In genomic region chr3:48088749-48089466, GRCh38 we compare ENCODE assay signal across 8 cellular contexts.
DNase-seq lines count a peak whose midpoint lies in the region; ATAC-seq and TF ChIP-seq lines count a peak whose summit lies in the region.

No MANE protein-coding gene starts in this region.

- H3K9me2 ChIP-seq in GM23338 (ENCODE audit: insufficient read depth): no peaks in the 10 kb centered on the region

- TF ChIP-seq CTCF in GM23338 (conservative IDR thresholded peaks at IDR 0.05; ENCODE audit: low read depth in 2 of 2) (no peak), natural killer cell (IDR thresholded peaks at IDR 0.05) (no peak)

- H3K36me3 Mint-ChIP-seq in GM23338 (ENCODE audit: low read depth): peaks cover 10% of the 10 kb centered on the region
- peaks cover 17% of the 10 kb centered on the region for H3K36me3 Mint-ChIP-seq in activated T-helper 2 cell treated with anti-CD3 and anti-CD28 coated beads, Interferon-gamma antibody, Interleukin-2, Interleukin-4, amounts not matched to agents 10 μg/mL and 5 μg/mL and 100 μg/mL, durations not matched to agents 14 hours and 24 hours and 36 hours (ENCODE audit: low read depth)
- H3K36me3 Mint-ChIP-seq in natural killer cell: no peaks in the 10 kb centered on the region

- peaks cover 19% of the 10 kb centered on the region for H3K4me1 ChIP-seq in GM23338 (ENCODE audit: insufficient read depth)

- ATAC-seq in GM23338: peak; percentile 92
- ATAC-seq in natural killer cell: peak; percentile 91 to 98 (median 94)

- H3F3A ChIP-seq in GM23338 (replicated peaks; ENCODE audit: low read depth): no peaks in the 10 kb centered on the region; the same call in 1 of the 2 replicates

- H3K27ac Mint-ChIP-seq in GM23338 (peak overlapping the region; percentile 99), natural killer cell (peak overlapping the region; percentile 94 to 96)
- H3K27ac Mint-ChIP-seq in activated T-helper 2 cell treated with anti-CD3 and anti-CD28 coated beads, Interferon-gamma antibody, Interleukin-2, Interleukin-4, amounts not matched to agents 10 μg/mL and 5 μg/mL and 100 μg/mL, durations not matched to agents 14 hours and 24 hours and 36 hours: peak overlapping the region; percentile 97

- H3K4me2 ChIP-seq in GM23338: peak overlapping the region; percentile 99

- H3K4me3 ChIP-seq in GM23338: peak overlapping the region; percentile 94

- H3K4me3 Mint-ChIP-seq in GM23338 (peak overlapping the region; percentile 88), natural killer cell (peak overlapping the region; percentile 94)
- H3K4me3 Mint-ChIP-seq in activated T-helper 2 cell treated with anti-CD3 and anti-CD28 coated beads, Interferon-gamma antibody, Interleukin-2, Interleukin-4, amounts not matched to agents 10 μg/mL and 5 μg/mL and 100 μg/mL, durations not matched to agents 14 hours and 24 hours and 36 hours (ENCODE audit: low read depth): peak overlapping the region; percentile 97

- H4K20me1 ChIP-seq in GM23338 (replicated peaks; ENCODE audit: insufficient read depth): peaks cover 7% of the 10 kb centered on the region

- no peaks in the 10 kb centered on the region for H3K9me3 Mint-ChIP-seq in GM23338
- H3K9me3 Mint-ChIP-seq in activated T-helper 2 cell treated with anti-CD3 and anti-CD28 coated beads, Interferon-gamma antibody, Interleukin-2, Interleukin-4, amounts not matched to agents 10 μg/mL and 5 μg/mL and 100 μg/mL, durations not matched to agents 14 hours and 24 hours and 36 hours: no peaks in the 10 kb centered on the region
- no peaks in the 10 kb centered on the region for H3K9me3 Mint-ChIP-seq in natural killer cell

- H3K27me3 Mint-ChIP-seq in GM23338 (ENCODE audit: insufficient read depth, low read depth, poor library complexity) (peaks cover 3% of the 10 kb centered on the region), natural killer cell (ENCODE audit: low read depth in 2 of 2) (no peaks in the 10 kb centered on the region)
- H3K27me3 Mint-ChIP-seq in activated T-helper 2 cell treated with anti-CD3 and anti-CD28 coated beads, Interferon-gamma antibody, Interleukin-2, Interleukin-4, amounts not matched to agents 10 μg/mL and 5 μg/mL and 100 μg/mL, durations not matched to agents 14 hours and 24 hours and 36 hours (ENCODE audit: low read depth): peaks cover 2% of the 10 kb centered on the region

- peak overlapping the region; percentile 99 for H3K27ac ChIP-seq in GM23338 (ENCODE audit: low read depth)

- H3K4me1 Mint-ChIP-seq in GM23338: peaks cover 24% of the 10 kb centered on the region
- peaks cover 21% of the 10 kb centered on the region for H3K4me1 Mint-ChIP-seq in activated T-helper 2 cell treated with anti-CD3 and anti-CD28 coated beads, Interferon-gamma antibody, Interleukin-2, Interleukin-4, amounts not matched to agents 10 μg/mL and 5 μg/mL and 100 μg/mL, durations not matched to agents 14 hours and 24 hours and 36 hours (ENCODE audit: low read depth)
- peaks cover 23 to 25% of the 10 kb centered on the region in 2 donors for H3K4me1 Mint-ChIP-seq in natural killer cell

- H3K27me3 ChIP-seq in GM23338 (ENCODE audit: insufficient read depth): no peaks in the 10 kb centered on the region

- peaks cover 45% of the 10 kb centered on the region for H3K79me2 ChIP-seq in GM23338 (replicated peaks; ENCODE audit: insufficient read depth)

- no peaks in the 10 kb centered on the region for H3K36me3 ChIP-seq in GM23338 (ENCODE audit: insufficient read depth)

- H2AFZ ChIP-seq in GM23338: no peak overlapping the region

- intact Hi-C loops in activated T-helper 2 cell treated with anti-CD3 and anti-CD28 coated beads, Interferon-gamma antibody, Interleukin-2, Interleukin-4, amounts not matched to agents 10 μg/mL and 5 μg/mL and 100 μg/mL, durations not matched to agents 14 hours and 24 hours and 36 hours (cut with micrococcal nuclease): loop anchor here (1.0 to 10.0 kb wide), 5 partner anchors 24 to 1112 kb away; partner anchors contain the start of genes CCDC12 and NBEAL2
- intact Hi-C loops in natural killer cell (cut with micrococcal nuclease): no loop called here

- DNase-seq in Daoy (ENCODE audit: low read depth) (peak; percentile 98), GM23338 (ENCODE audit: low spot score) (peak; percentile 98), LHCN-M2 (ENCODE audit: low read depth) (peak; percentile 95), RPMI7951 (ENCODE audit: low read depth) (peak; percentile 97), fibroblast of peridontal ligament (ENCODE audit: extremely low read depth) (peak; percentile 92), natural killer cell (peak; percentile 93)
- peak; percentile 94 for DNase-seq in activated T-helper 2 cell treated with anti-CD3 and anti-CD28 coated beads, Interferon-gamma antibody, Interleukin-2, Interleukin-4, amounts not matched to agents 10 μg/mL and 5 μg/mL and 100 μg/mL, durations not matched to agents 14 hours and 24 hours and 36 hours (ENCODE audit: low spot score)
- peak; percentile 81 to 98 (median 91) for DNase-seq in stimulated activated naive CD4-positive, alpha-beta T cell (lab: John Stamatoyannopoulos, UW)

TF ChIP-seq in GM23338, 12 proteins besides CTCF, POLR2A, EP300 and RAD21 (continues in another document):
- TF ChIP-seq POLR2AphosphoS5 (IDR thresholded peaks at IDR 0.05; ENCODE audit: low read depth) (peak; percentile 97), EZH2 (IDR thresholded peaks at IDR 0.05; ENCODE audit: low read depth, unreplicated experiment) (no peak), EZH2phosphoT487 (IDR thresholded peaks at IDR 0.05; ENCODE audit: unreplicated experiment) (no peak), ZNF462 (CRISPR knock-in tag; IDR thresholded peaks at IDR 0.05) (no peak), ZNF331 (CRISPR knock-in tag; IDR thresholded peaks at IDR 0.05; ENCODE audit: low read depth) (no peak), JUNB (IDR thresholded peaks at IDR 0.05; ENCODE audit: unreplicated experiment) (no peak)
- TF ChIP-seq, protein P1, sequence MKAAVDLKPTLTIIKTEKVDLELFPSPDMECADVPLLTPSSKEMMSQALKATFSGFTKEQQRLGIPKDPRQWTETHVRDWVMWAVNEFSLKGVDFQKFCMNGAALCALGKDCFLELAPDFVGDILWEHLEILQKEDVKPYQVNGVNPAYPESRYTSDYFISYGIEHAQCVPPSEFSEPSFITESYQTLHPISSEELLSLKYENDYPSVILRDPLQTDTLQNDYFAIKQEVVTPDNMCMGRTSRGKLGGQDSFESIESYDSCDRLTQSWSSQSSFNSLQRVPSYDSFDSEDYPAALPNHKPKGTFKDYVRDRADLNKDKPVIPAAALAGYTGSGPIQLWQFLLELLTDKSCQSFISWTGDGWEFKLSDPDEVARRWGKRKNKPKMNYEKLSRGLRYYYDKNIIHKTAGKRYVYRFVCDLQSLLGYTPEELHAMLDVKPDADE (IDR thresholded peaks at IDR 0.05): no peak

Comparison
In these comparisons a context has a peak if more than half of its experiments do, and no peak if none do; other contexts are left out.
1. Peak in every context shown above with its lines: DNase-seq, ATAC-seq, H3K4me3 ChIP-seq and H3K27ac ChIP-seq.